17 cellular contexts compared by ENCODE assay signal in the genomic region with DNA sequence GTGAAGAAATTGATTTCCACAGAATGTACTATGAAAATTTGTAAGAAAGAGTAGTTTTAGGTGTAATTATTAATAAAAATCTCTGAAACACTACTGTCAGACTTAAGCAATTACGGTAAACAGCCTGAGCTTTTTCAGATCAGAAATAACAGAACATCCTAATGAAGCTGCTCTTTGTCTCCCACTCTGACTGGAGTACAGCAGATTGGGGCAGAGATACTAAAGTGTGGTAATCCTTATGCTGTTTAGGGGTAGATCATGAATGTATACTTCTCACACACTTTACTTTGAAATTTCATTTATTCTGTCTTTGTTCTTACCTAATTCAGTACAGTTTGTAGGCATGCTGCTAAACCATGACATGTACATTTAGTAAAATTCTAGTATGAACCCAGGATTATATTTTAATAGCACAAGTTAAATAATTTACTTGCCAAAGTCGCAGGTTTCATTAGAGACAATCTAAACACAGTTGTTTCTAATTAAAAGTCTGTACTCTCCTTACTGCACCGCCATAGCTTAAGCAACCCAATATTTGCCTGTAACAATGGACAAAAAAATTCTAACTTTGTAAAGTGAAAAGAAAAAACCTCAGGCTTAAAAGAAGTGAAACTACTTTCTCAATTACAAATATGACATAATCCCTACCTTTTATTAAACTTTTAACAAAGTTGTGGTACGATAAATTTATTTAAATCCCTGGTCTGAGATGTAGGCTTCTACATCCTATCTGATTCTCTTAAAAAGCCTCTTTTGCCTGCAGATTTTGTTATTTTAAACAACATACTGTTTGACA.
DNase-seq lines count a peak whose midpoint lies in the region; ATAC-seq and TF ChIP-seq lines count a peak whose summit lies in the region.
"Had no signal": no experiment of that assay in that cellular context is flagged by ENCODE, and none has a peak within 500 bp of the region (broad histone marks: within the 10 kb centered on the region; RNA-seq: fewer than 3 reads in every experiment).

No MANE protein-coding gene starts in this region.

- no peaks in the 10 kb centered on the region for H4K20me1 ChIP-seq in mammary epithelial cell (ENCODE audit: insufficient read depth, low read length)

- peaks cover 4% of the 10 kb centered on the region for H3K79me2 ChIP-seq in mammary epithelial cell (ENCODE audit: insufficient read depth, low read length)

- BruUV-seq in MCF 10A (replicated peaks; lab: Mats Ljungman, UMichigan) (no TSS peak), mammary epithelial cell (replicated peaks; lab: Mats Ljungman, UMichigan) (no TSS peak)

- H3K27ac ChIP-seq in mammary epithelial cell (ENCODE audit: insufficient read depth, low read depth, low read length): no peak overlapping the region
- H3K27ac ChIP-seq: coronary artery, RWPE1 had no signal

- intact Hi-C loops in MCF 10A (cut with micrococcal nuclease) (loop anchor here (10.0 kb wide), 1 partner anchor 232 kb away; no protein-coding TSS in a partner anchor), mammary epithelial cell (cut with micrococcal nuclease) (no loop called here)
- intact Hi-C loops in activated CD8-positive, alpha-beta T cell treated with anti-CD3 and anti-CD28 coated beads for 36 hours (cut with micrococcal nuclease): no loop called here

- peak overlapping the region; percentile 42 for H3K27ac Mint-ChIP-seq in MCF 10A (ENCODE audit: low read depth, unreplicated experiment)
- peak overlapping the region; percentile 78 for H3K27ac Mint-ChIP-seq in activated CD8-positive, alpha-beta T cell treated with anti-CD3 and anti-CD28 coated beads for 36 hours
- peak overlapping the region; percentile 40 for H3K27ac Mint-ChIP-seq in stimulated activated effector memory CD8-positive, alpha-beta T cell treated with anti-CD3 and anti-CD28 coated beads, Interleukin-12 subunit alpha, Interleukin-12 subunit beta, amount 100 ng/mL, for 72 hours

- H3K27me3 ChIP-seq in mammary epithelial cell (ENCODE audit: insufficient read depth, low read length): no peaks in the 10 kb centered on the region

- H3K9me3 Mint-ChIP-seq in MCF 10A (ENCODE audit: unreplicated experiment): no peaks in the 10 kb centered on the region
- H3K9me3 Mint-ChIP-seq in activated CD8-positive, alpha-beta T cell treated with anti-CD3 and anti-CD28 coated beads for 36 hours: no peaks in the 10 kb centered on the region
- H3K9me3 Mint-ChIP-seq in stimulated activated effector memory CD8-positive, alpha-beta T cell treated with anti-CD3 and anti-CD28 coated beads, Interleukin-12 subunit alpha, Interleukin-12 subunit beta, amount 100 ng/mL, for 72 hours: no peaks in the 10 kb centered on the region

- no peak overlapping the region for H2AFZ ChIP-seq in mammary epithelial cell (ENCODE audit: low read depth, low read length)

- H3K4me1 ChIP-seq in mammary epithelial cell (ENCODE audit: insufficient read depth, low read length): no peaks in the 10 kb centered on the region

- in situ Hi-C loops in mammary epithelial cell (cut with MboI; ENCODE audit: low sequenced_read_pairs in 2 of 2): no loop called here

- DNase-seq in MCF 10A (ENCODE audit: unreplicated experiment) (no peak), mammary epithelial cell (no peak), fibroblast of gingiva (ENCODE audit: low read depth) (peak; percentile 39), NCI-H1048 (lab: John Stamatoyannopoulos, UW) (no peak), CD1c-positive myeloid dendritic cell (ENCODE audit: extremely low spot score) (no peak)
- no peak for DNase-seq in activated CD8-positive, alpha-beta T cell treated with anti-CD3 and anti-CD28 coated beads for 36 hours
- no peak for DNase-seq in stimulated activated effector memory CD8-positive, alpha-beta T cell treated with anti-CD3 and anti-CD28 coated beads, Interleukin-12 subunit alpha, Interleukin-12 subunit beta, amount 100 ng/mL, for 72 hours (ENCODE audit: low spot score in 2 of 2)
- DNase-seq: activated T-cell treated with anti-CD3 and anti-CD28 coated beads for 4 hours; aorta; DMS 273 treated with DMSO at 0.1 percent for 48 hours; HCEC 1CT; NCI-H2171; stimulated activated CD4-positive, alpha-beta T cell treated with anti-CD3 and anti-CD28 coated beads, Interleukin-12 subunit alpha, Interleukin-12 subunit beta, amount 100 ng/mL, for 4 hours had no signal

- H3K36me3 Mint-ChIP-seq in MCF 10A (ENCODE audit: insufficient read depth, unreplicated experiment): peaks cover 86% of the 10 kb centered on the region
- peaks cover 61% of the 10 kb centered on the region for H3K36me3 Mint-ChIP-seq in activated CD8-positive, alpha-beta T cell treated with anti-CD3 and anti-CD28 coated beads for 36 hours (ENCODE audit: low read depth)
- H3K36me3 Mint-ChIP-seq in stimulated activated effector memory CD8-positive, alpha-beta T cell treated with anti-CD3 and anti-CD28 coated beads, Interleukin-12 subunit alpha, Interleukin-12 subunit beta, amount 100 ng/mL, for 72 hours: peaks cover 100% of the 10 kb centered on the region

- dilution Hi-C loops in mammary epithelial cell (cut with HindIII; ENCODE audit: low sequenced_read_pairs): no loop called here

- H3K4me3 ChIP-seq in mammary epithelial cell (replicated peaks in 1 of 3; ENCODE audit: insufficient read depth in 1 of 3, low read depth in 2 of 3, low read length in 3 of 3): no peak overlapping the region
- H3K4me3 ChIP-seq: coronary artery, prostate gland had no signal

- peaks cover 35% of the 10 kb centered on the region for H3K36me3 ChIP-seq in mammary epithelial cell (ENCODE audit: insufficient read depth, low read length)
- H3K36me3 ChIP-seq: prostate gland had no signal

- no peak for ATAC-seq in activated CD8-positive, alpha-beta T cell treated with anti-CD3 and anti-CD28 coated beads for 36 hours
- ATAC-seq in stimulated activated effector memory CD8-positive, alpha-beta T cell treated with anti-CD3 and anti-CD28 coated beads, Interleukin-12 subunit alpha, Interleukin-12 subunit beta, amount 100 ng/mL, for 72 hours: no peak
- no peak for ATAC-seq in esophagus mucosa

- POLR2A ChIA-PET in MCF 10A (lab: Yijun Ruan, JAX): interaction anchor here (0.5 to 0.6 kb wide), 2 partner anchors 136 to 227 kb away, joined by 3 to 4 read pairs; no protein-coding TSS in a partner anchor
- POLR2A ChIA-PET in activated CD8-positive, alpha-beta T cell treated with anti-CD3 and anti-CD28 coated beads for 36 hours (lab: Charles Lee): no interaction called here

- H3K9me3 ChIP-seq in mammary epithelial cell (replicated peaks; ENCODE audit: insufficient read depth, low read length): no peaks in the 10 kb centered on the region
- H3K9me3 ChIP-seq: prostate gland had no signal

- H3K9ac ChIP-seq in mammary epithelial cell (ENCODE audit: insufficient read depth, low read length): no peak overlapping the region

- H3K4me1 Mint-ChIP-seq in MCF 10A (ENCODE audit: insufficient read depth, unreplicated experiment): peaks cover 3% of the 10 kb centered on the region
- peaks cover 52% of the 10 kb centered on the region for H3K4me1 Mint-ChIP-seq in activated CD8-positive, alpha-beta T cell treated with anti-CD3 and anti-CD28 coated beads for 36 hours (ENCODE audit: low read depth)
- H3K4me1 Mint-ChIP-seq in stimulated activated effector memory CD8-positive, alpha-beta T cell treated with anti-CD3 and anti-CD28 coated beads, Interleukin-12 subunit alpha, Interleukin-12 subunit beta, amount 100 ng/mL, for 72 hours: peaks cover 37% of the 10 kb centered on the region

- TF ChIP-seq CTCF in MCF 10A (IDR thresholded peaks at IDR 0.05; ENCODE audit: unreplicated experiment) (no peak), mammary epithelial cell (conservative IDR thresholded peaks at IDR 0.05 in 1 of 2, IDR thresholded peaks at IDR 0.05 in 1 of 2; ENCODE audit: extremely low read depth in 1 of 2, insufficient read depth in 1 of 2, low read depth in 1 of 2, low read length in 2 of 2) (no peak)
- TF ChIP-seq CTCF in activated CD8-positive, alpha-beta T cell treated with anti-CD3 and anti-CD28 coated beads for 36 hours (IDR thresholded peaks at IDR 0.05): no peak

- CTCF ChIA-PET in MCF 10A (lab: Yijun Ruan, JAX): interaction anchor here (0.6 kb wide), 1 partner anchor 235 kb away, joined by 3 read pairs; no protein-coding TSS in a partner anchor
- CTCF ChIA-PET in mammary epithelial cell (lab: Charles Lee; ENCODE audit: low non-redundant PET): no interaction called here
- CTCF ChIA-PET in activated CD8-positive, alpha-beta T cell treated with anti-CD3 and anti-CD28 coated beads for 36 hours (lab: Charles Lee): interaction anchor here (1.0 kb wide), 1 partner anchor 122 kb away, joined by 3 read pairs; no protein-coding TSS in a partner anchor

- H3K27me3 Mint-ChIP-seq in MCF 10A (ENCODE audit: insufficient read depth, unreplicated experiment): no peaks in the 10 kb centered on the region
- no peaks in the 10 kb centered on the region for H3K27me3 Mint-ChIP-seq in activated CD8-positive, alpha-beta T cell treated with anti-CD3 and anti-CD28 coated beads for 36 hours

- no peak overlapping the region for H3K4me3 Mint-ChIP-seq in MCF 10A (ENCODE audit: unreplicated experiment)
- no peak overlapping the region for H3K4me3 Mint-ChIP-seq in activated CD8-positive, alpha-beta T cell treated with anti-CD3 and anti-CD28 coated beads for 36 hours
- no peak overlapping the region for H3K4me3 Mint-ChIP-seq in stimulated activated effector memory CD8-positive, alpha-beta T cell treated with anti-CD3 and anti-CD28 coated beads, Interleukin-12 subunit alpha, Interleukin-12 subunit beta, amount 100 ng/mL, for 72 hours

- no peak overlapping the region for H3K4me2 ChIP-seq in mammary epithelial cell (ENCODE audit: insufficient read depth, low read depth, low read length)

- 84% methylated on average over 4 of the region's 4 CpGs for WGBS in mammary epithelial cell (ENCODE audit: low coverage, missing lambda C conversion rate)
